ENCODE assay signal across 8 cellular contexts in genomic region chr12:69497308-69498026, GRCh38. TPM values are rescaled to one million over a fixed set of nuclear protein-coding genes. Genes with fewer than 3 reads are reported as not detected.
DNase-seq lines count a peak whose midpoint lies in the region; ATAC-seq lines count a peak whose summit lies in the region.

No MANE protein-coding gene starts in this region.

- POLR2A ChIA-PET in activated CD4-positive, alpha-beta memory T cell treated with anti-CD3 and anti-CD28 coated beads for 36 hours (lab: Charles Lee) = no interaction called here

- no peak overlapping the region for H3K4me3 Mint-ChIP-seq in activated CD4-positive, alpha-beta memory T cell treated with anti-CD3 and anti-CD28 coated beads for 36 hours

- no peaks in the 10 kb centered on the region for H3K27me3 Mint-ChIP-seq in activated CD4-positive, alpha-beta memory T cell treated with anti-CD3 and anti-CD28 coated beads for 36 hours

- intact Hi-C loops in activated CD4-positive, alpha-beta memory T cell treated with anti-CD3 and anti-CD28 coated beads for 36 hours (cut with micrococcal nuclease) = no loop called here

- peaks cover 3% of the 10 kb centered on the region for H3K36me3 Mint-ChIP-seq in activated CD4-positive, alpha-beta memory T cell treated with anti-CD3 and anti-CD28 coated beads for 36 hours

- peaks cover 35% of the 10 kb centered on the region for H3K4me1 Mint-ChIP-seq in activated CD4-positive, alpha-beta memory T cell treated with anti-CD3 and anti-CD28 coated beads for 36 hours (ENCODE audit: low read depth)

- peak; percentile 37 for DNase-seq in Jurkat, Clone E6-1 (ENCODE audit: low read depth, low spot score)
- DNase-seq in glomerular visceral epithelial cell (ENCODE audit: extremely low spot score) = peak; percentile 26
- no peak for DNase-seq in NCI-H1930 (lab: John Stamatoyannopoulos, UW)
- no peak for DNase-seq in NCI-H2171 treated with DMSO at 0.1 percent for 48 hours (lab: John Stamatoyannopoulos, UW)
- no peak for DNase-seq in NCI-H1694 treated with DMSO at 0.1 percent for 48 hours (lab: John Stamatoyannopoulos, UW)
- DNase-seq in activated CD4-positive, alpha-beta memory T cell treated with anti-CD3 and anti-CD28 coated beads for 36 hours = no peak

- CTCF ChIA-PET in activated CD4-positive, alpha-beta memory T cell treated with anti-CD3 and anti-CD28 coated beads for 36 hours (lab: Charles Lee) = interaction anchor here (0.5 to 0.6 kb wide), 2 partner anchors 206 to 461 kb away, joined by 3 read pairs; no protein-coding TSS in a partner anchor

- peak; percentile 96 for ATAC-seq in GM18498 (IDR thresholded peaks at IDR 0.05; ENCODE audit: unreplicated experiment)
- peak; percentile 97 for ATAC-seq in GM21576 (IDR thresholded peaks at IDR 0.05; ENCODE audit: unreplicated experiment)

- no peak overlapping the region for H3K27ac Mint-ChIP-seq in activated CD4-positive, alpha-beta memory T cell treated with anti-CD3 and anti-CD28 coated beads for 36 hours

- no peaks in the 10 kb centered on the region for H3K9me3 Mint-ChIP-seq in activated CD4-positive, alpha-beta memory T cell treated with anti-CD3 and anti-CD28 coated beads for 36 hours

- no peak overlapping the region for H3K4me3 ChIP-seq in Jurkat, Clone E6-1 (ENCODE audit: low read length)

RNA-seq across cellular contexts. Expression of gene FRS2, which starts 27.3 kb away (rescaled TPM):
- polyA plus RNA-seq in Jurkat, Clone E6-1 (2012; ENCODE audit: insufficient read depth, insufficient read length) = 5.8 TPM
- total RNA-seq in activated CD4-positive, alpha-beta memory T cell treated with anti-CD3 and anti-CD28 coated beads for 36 hours = 1 to 10 TPM; 8.6 to 9.5 TPM

Comparison
In these comparisons a context has a peak if more than half of its experiments do, and no peak if none do; other contexts are left out.
1. DNase-seq: peak in Jurkat, Clone E6-1 (single experiment) and glomerular visceral epithelial cell (single experiment); none in NCI-H1930 (0 of 2), NCI-H2171 treated with DMSO at 0.1 percent for 48 hours (single experiment), NCI-H1694 treated with DMSO at 0.1 percent for 48 hours (single experiment) and activated CD4-positive, alpha-beta memory T cell treated with anti-CD3 and anti-CD28 coated beads for 36 hours (single experiment).